ENCODE assay signal across 14 cellular contexts in the genomic region with DNA sequence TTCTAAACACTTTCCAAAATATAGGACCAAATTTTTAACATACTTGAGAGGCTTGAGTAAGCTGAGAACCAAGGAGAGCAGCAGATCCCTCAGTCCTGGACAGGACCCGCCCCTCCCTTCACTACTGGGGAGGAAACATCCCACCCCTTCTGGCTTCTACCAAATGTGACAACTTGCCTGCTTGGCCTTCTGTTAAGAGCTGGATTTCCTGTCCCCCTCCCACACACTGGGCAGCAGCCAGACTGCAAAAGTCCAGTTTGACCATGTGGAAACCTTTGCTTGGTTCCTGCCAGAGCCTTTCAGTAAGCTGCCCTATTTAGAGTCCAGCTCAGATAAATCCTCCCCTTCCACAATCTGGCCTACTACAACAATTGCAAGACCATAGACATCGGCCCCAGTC.
DNase-seq lines count a peak whose midpoint lies in the region; TF ChIP-seq lines count a peak whose summit lies in the region.
"Had no signal": no experiment of that assay in that cellular context is flagged by ENCODE, and none has a peak within 500 bp of the region (broad histone marks: within the 10 kb centered on the region; RNA-seq: fewer than 3 reads in every experiment).

No MANE protein-coding gene starts in this region.

- peak; percentile 1 for DNase-seq in GM03348 (ENCODE audit: low spot score)
- no peak for DNase-seq in esophagus muscularis mucosa (ENCODE audit: extremely low spot score)
- peak; percentile 70 for DNase-seq in islet precursor cell
- DNase-seq in sigmoid colon: peak; percentile 94
- no peak for DNase-seq in foreskin melanocyte
- DNase-seq in DMS 273 treated with DMSO at 0.1 percent for 48 hours (lab: John Stamatoyannopoulos, UW): no peak
- no peak for DNase-seq in SHP77 (lab: John Stamatoyannopoulos, UW)
- DNase-seq in CD1c-positive myeloid dendritic cell (ENCODE audit: extremely low spot score): no peak
- DNase-seq: activated CD4-positive, alpha-beta T cell treated with anti-CD3 and anti-CD28 coated beads, Interleukin-2, amount 10 ng/mL, durations not matched to agents 24 days and 14 days; activated effector memory CD4-positive, alpha-beta T cell treated with anti-CD3 and anti-CD28 coated beads, Interleukin-2, amount 50 U/mL, for 16 hours; cortex of kidney; naive B cell; NCI-H526; stimulated activated naive B cell treated with anti-CD40 and anti-IgM and Interleukin-4, amounts not matched to agents 10 μg/mL and 1 μg/mL and 100 μg/mL, for 72 hours had no signal

- H3K27ac ChIP-seq in esophagus muscularis mucosa (replicated peaks in 1 of 4) (peak overlapping the region in 3 of 4 donors; percentile 63 to 71 (median 66)), sigmoid colon (peak overlapping the region in 2 of 4 donors; percentile 15 to 64)

- H3K27me3 ChIP-seq in esophagus muscularis mucosa (no peaks in the 10 kb centered on the region), sigmoid colon (no peaks in the 10 kb centered on the region)

- H3K36me3 ChIP-seq in esophagus muscularis mucosa (no peaks in the 10 kb centered on the region), sigmoid colon (no peaks in the 10 kb centered on the region)

- H3K4me3 ChIP-seq in esophagus muscularis mucosa (no peak overlapping the region), sigmoid colon (no peak overlapping the region)

- 34% methylated on average over 2 of the region's 2 CpGs for WGBS in esophagus muscularis mucosa
- 63 to 65% methylated on average over 2 of the region's 2 CpGs for WGBS in sigmoid colon, 2 donors

- intact Hi-C loops in esophagus muscularis mucosa (cut with DNase I) (no loop called here), sigmoid colon (cut with DNase I) (no loop called here)

- no peak for TF ChIP-seq EP300 in esophagus muscularis mucosa (IDR thresholded peaks at IDR 0.05)
- no peak for TF ChIP-seq EP300 in sigmoid colon (IDR thresholded peaks at IDR 0.05)

- TF ChIP-seq CTCF in esophagus muscularis mucosa (IDR thresholded peaks at IDR 0.05) (no peak), sigmoid colon (IDR thresholded peaks at IDR 0.05) (no peak)

- H3K4me1 ChIP-seq in esophagus muscularis mucosa (peaks cover 9 to 34% (median 21%) of the 10 kb centered on the region in 4 donors), sigmoid colon (no peaks in the 10 kb centered on the region)

- H3K9me3 ChIP-seq in esophagus muscularis mucosa: no peaks in the 10 kb centered on the region
- H3K9me3 ChIP-seq in sigmoid colon: no peaks in the 10 kb centered on the region

- no peak for TF ChIP-seq POLR2A in esophagus muscularis mucosa (IDR thresholded peaks at IDR 0.05; ENCODE audit: low read depth)
- TF ChIP-seq POLR2A in sigmoid colon (IDR thresholded peaks at IDR 0.05): no peak

Comparison
In these comparisons a context has a peak if more than half of its experiments do, and no peak if none do; other contexts are left out.
1. DNase-seq: peak in GM03348 (single experiment), islet precursor cell (single experiment) and sigmoid colon (single experiment); none in esophagus muscularis mucosa (single experiment), foreskin melanocyte (single experiment), DMS 273 treated with DMSO at 0.1 percent for 48 hours (single experiment), SHP77 (0 of 2) and CD1c-positive myeloid dendritic cell (single experiment).